9 cellular contexts compared by ENCODE assay signal in genomic region chr1:201593200-201593828, GRCh38. TPM values are rescaled to one million over a fixed set of nuclear protein-coding genes. Genes with fewer than 3 reads are reported as not detected.
DNase-seq lines count a peak whose midpoint lies in the region; ATAC-seq and TF ChIP-seq lines count a peak whose summit lies in the region.
"Had no signal": no experiment of that assay in that cellular context is flagged by ENCODE, and none has a peak within 500 bp of the region (broad histone marks: within the 10 kb centered on the region; RNA-seq: fewer than 3 reads in every experiment).

No MANE protein-coding gene starts in this region.

- CTCF ChIA-PET in CD8-positive, alpha-beta T cell (lab: Charles Lee), result interaction anchor here (0.6 kb wide), 1 partner anchor 63 kb away, joined by 3 read pairs; no protein-coding TSS in a partner anchor

- H4K20me1 ChIP-seq in smooth muscle cell (ENCODE audit: low read depth), result peaks cover 29% of the 10 kb centered on the region

- peak overlapping the region; percentile 39 for H3K9ac ChIP-seq in smooth muscle cell (ENCODE audit: low read depth)

- peak overlapping the region; percentile 35 for H3K4me2 ChIP-seq in smooth muscle cell

- H3K36me3 ChIP-seq in SJCRH30, result peaks cover 13% of the 10 kb centered on the region
- no peaks in the 10 kb centered on the region for H3K36me3 ChIP-seq in smooth muscle cell (ENCODE audit: low read depth)
- no peaks in the 10 kb centered on the region for H3K36me3 ChIP-seq in CD8-positive, alpha-beta T cell (ENCODE audit: insufficient read depth, low read length)

- H3F3A ChIP-seq in smooth muscle cell (ENCODE audit: low read depth), result peaks cover 26% of the 10 kb centered on the region

- no peak overlapping the region for H2AFZ ChIP-seq in smooth muscle cell (ENCODE audit: low read depth)

- ATAC-seq in GM18511 (IDR thresholded peaks at IDR 0.05; ENCODE audit: unreplicated experiment) (no peak), GM18868 (IDR thresholded peaks at IDR 0.05; ENCODE audit: unreplicated experiment) (no peak)
- ATAC-seq in CD8-positive, alpha-beta T cell, result no peak
- ATAC-seq: activated CD4-positive, CD25-positive, alpha-beta regulatory T cell treated with anti-CD3 and anti-CD28 coated beads, Interleukin-2, amount 50 U/mL, for 24 hours had no signal

- POLR2A ChIA-PET in CD8-positive, alpha-beta T cell (lab: Charles Lee), result no interaction called here

- H3K9me3 ChIP-seq in SJCRH30 (replicated peaks), result no peaks in the 10 kb centered on the region
- H3K9me3 ChIP-seq in smooth muscle cell (replicated peaks; ENCODE audit: low read depth), result no peaks in the 10 kb centered on the region
- no peaks in the 10 kb centered on the region for H3K9me3 ChIP-seq in CD8-positive, alpha-beta T cell (ENCODE audit: low read length)

- 7% methylated on average over 7 of the region's 7 CpGs for WGBS in smooth muscle cell (ENCODE audit: low lambda C conversion rate)

- no peaks in the 10 kb centered on the region for H3K9me3 Mint-ChIP-seq in CD8-positive, alpha-beta T cell

- peaks cover 54% of the 10 kb centered on the region for H3K79me2 ChIP-seq in smooth muscle cell (ENCODE audit: low read depth)

- TF ChIP-seq CTCF in foreskin fibroblast (IDR thresholded peaks at IDR 0.05; ENCODE audit: low read depth, low read length) (no peak), smooth muscle cell (IDR thresholded peaks at IDR 0.05; ENCODE audit: borderline replicate concordance, insufficient read depth, poor library complexity, severe bottlenecking) (no peak)
- no peak for TF ChIP-seq CTCF in CD8-positive, alpha-beta T cell (IDR thresholded peaks at IDR 0.05)

- no peaks in the 10 kb centered on the region for H3K27me3 Mint-ChIP-seq in CD8-positive, alpha-beta T cell (ENCODE audit: low read depth)

- H3K4me1 ChIP-seq in SJCRH30, result peaks cover 13% of the 10 kb centered on the region
- peaks cover 6% of the 10 kb centered on the region for H3K4me1 ChIP-seq in smooth muscle cell (ENCODE audit: low read depth)
- no peaks in the 10 kb centered on the region for H3K4me1 ChIP-seq in CD8-positive, alpha-beta T cell (ENCODE audit: insufficient read depth, low read length)

- no peaks in the 10 kb centered on the region for H3K36me3 Mint-ChIP-seq in CD8-positive, alpha-beta T cell

- no peak overlapping the region for H3K4me3 Mint-ChIP-seq in CD8-positive, alpha-beta T cell

- no peak overlapping the region for H3K27ac Mint-ChIP-seq in CD8-positive, alpha-beta T cell

- H3K4me1 Mint-ChIP-seq in CD8-positive, alpha-beta T cell (ENCODE audit: low read depth), result no peaks in the 10 kb centered on the region

- H3K27me3 ChIP-seq in SJCRH30 (no peaks in the 10 kb centered on the region), smooth muscle cell (ENCODE audit: low read depth) (no peaks in the 10 kb centered on the region)
- no peaks in the 10 kb centered on the region for H3K27me3 ChIP-seq in CD8-positive, alpha-beta T cell (ENCODE audit: insufficient read depth, low read length)

- DNase-seq in HCEC 1CT (peak; percentile 91), SJCRH30 (peak; percentile 50 to 68), foreskin fibroblast (peak; percentile 97), smooth muscle cell (lab: John Stamatoyannopoulos, UW; ENCODE audit: unreplicated experiment) (peak; percentile 27), GDM1 (lab: John Stamatoyannopoulos, UW) (no peak)
- no peak for DNase-seq in CD8-positive, alpha-beta T cell

- intact Hi-C loops in CD8-positive, alpha-beta T cell (cut with DNase I, micrococcal nuclease), result no loop called here

- H3K4me3 ChIP-seq in SJCRH30, result no peak overlapping the region
- no peak overlapping the region for H3K4me3 ChIP-seq in foreskin fibroblast (ENCODE audit: low read depth in 1 of 2, low read length in 2 of 2)
- H3K4me3 ChIP-seq in smooth muscle cell, result no peak overlapping the region
- no peak overlapping the region for H3K4me3 ChIP-seq in CD8-positive, alpha-beta T cell (ENCODE audit: low read depth, low read length)

- H3K27ac ChIP-seq in SJCRH30 (no peak overlapping the region), smooth muscle cell (ENCODE audit: low read depth) (peak overlapping the region; percentile 89)
- no peak overlapping the region for H3K27ac ChIP-seq in CD8-positive, alpha-beta T cell (ENCODE audit: low read depth, low read length)

RNA-seq across cellular contexts. Expression of gene NAV1, which starts 54.4 kb away (rescaled TPM):
- total RNA-seq in SJCRH30 (2014; rRNA removed; shearing (Covaris generic)), result 63.8 and 68.2 TPM in 2 replicates
- total RNA-seq in smooth muscle cell, result 52.3 and 60.1 TPM in 2 replicates
- polyA plus RNA-seq in smooth muscle cell, result 65.2 and 71.1 TPM in 2 replicates
- total RNA-seq in CD8-positive, alpha-beta T cell, result 1 to 10 TPM; 1.6 to 1.8 TPM

Comparison
In these comparisons a context has a peak if more than half of its experiments do, and no peak if none do; other contexts are left out.
1. DNase-seq: peak in HCEC 1CT (single experiment), SJCRH30 (2 of 2), foreskin fibroblast (2 of 2) and smooth muscle cell (single experiment); none in GDM1 (single experiment) and CD8-positive, alpha-beta T cell (0 of 7).
2. RNA of gene NAV1, which starts 54.4 kb away (total RNA-seq): 63.8 to 68.2 TPM in SJCRH30 and 52.3 to 60.1 TPM in smooth muscle cell; 1.6 to 1.8 TPM in CD8-positive, alpha-beta T cell; every median in the first group is over 10 times any median in the second.